1 cellular context compared by ENCODE assay signal in genomic region chr9:99726758-99727157, GRCh38.
TF ChIP-seq lines count a peak whose summit lies in the region.

No MANE protein-coding gene starts in this region.

TF ChIP-seq in SK-N-SH treated with all-trans-retinoic acid at 6 μM for 48 hours, 23 proteins besides CTCF, POLR2A, EP300 and RAD21 (continued from another document):
- TF ChIP-seq GLIS3 (CRISPR knock-in tag; IDR thresholded peaks at IDR 0.05) (no peak), ZC3H10 (CRISPR knock-in tag; IDR thresholded peaks at IDR 0.05) (no peak)
